In the genomic region with DNA sequence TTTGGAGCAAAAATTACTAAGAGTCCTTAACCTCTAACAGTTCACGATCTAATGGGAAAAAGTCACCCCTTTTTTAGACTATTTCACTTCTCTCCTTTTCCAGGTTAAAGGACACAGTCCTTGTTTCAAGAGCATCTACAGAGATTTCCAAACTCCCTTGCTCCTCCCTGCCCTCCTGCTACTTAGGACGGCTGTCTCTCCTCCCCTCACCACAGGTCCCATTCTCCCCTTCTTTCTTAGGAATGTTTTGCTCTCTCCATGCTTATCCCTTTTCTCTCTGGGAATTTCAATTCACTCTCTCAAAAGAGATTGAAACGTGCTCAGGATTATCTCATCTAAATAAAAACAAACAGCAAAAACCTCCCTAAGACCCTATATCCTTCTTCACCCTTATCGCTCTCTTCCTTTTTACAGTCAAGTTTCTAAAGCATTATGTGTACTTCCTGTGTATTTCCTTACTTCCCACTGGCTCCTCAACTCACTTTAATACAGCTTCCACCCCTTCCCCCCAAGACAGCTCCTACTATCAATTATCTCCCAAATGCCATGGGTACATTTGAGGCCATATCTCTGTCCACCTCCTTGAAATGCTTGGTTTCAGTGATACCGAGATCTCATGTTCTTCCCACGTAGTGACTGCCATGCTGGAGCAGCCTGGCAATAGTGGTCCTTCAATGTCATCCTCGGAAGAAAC, we compare ENCODE assay signal across 20 cellular contexts. TPM values are rescaled to one million over a fixed set of nuclear protein-coding genes. Genes with fewer than 3 reads are reported as not detected.
DNase-seq lines count a peak whose midpoint lies in the region; ATAC-seq and TF ChIP-seq lines count a peak whose summit lies in the region.
"Had no signal": no experiment of that assay in that cellular context is flagged by ENCODE, and none has a peak within 500 bp of the region (broad histone marks: within the 10 kb centered on the region; RNA-seq: fewer than 3 reads in every experiment).

No MANE protein-coding gene starts in this region.

- no peak overlapping the region for H3K4me3 ChIP-seq in HCT116 (replicated peaks in 1 of 2; ENCODE audit: low read depth in 1 of 2, low read length in 2 of 2)
- H3K4me3 ChIP-seq in osteoblast (ENCODE audit: insufficient read depth, low read length) = peak overlapping the region; percentile 44
- H3K4me3 ChIP-seq: left lung, upper lobe of right lung had no signal

- H3K27me3 ChIP-seq in HCT116 (ENCODE audit: insufficient read depth, low read length) (no peaks in the 10 kb centered on the region), osteoblast (ENCODE audit: insufficient read depth, low read length) (no peaks in the 10 kb centered on the region)
- H3K27me3 ChIP-seq: left lung, upper lobe of right lung had no signal

- H3K4me1 Mint-ChIP-seq in endothelial cell (ENCODE audit: unreplicated experiment) (peaks cover 24% of the 10 kb centered on the region), progenitor cell of endocrine pancreas (ENCODE audit: low read depth) (no peaks in the 10 kb centered on the region), osteocyte (ENCODE audit: unreplicated experiment) (peaks cover 5% of the 10 kb centered on the region)

- H3K27ac Mint-ChIP-seq in endothelial cell (ENCODE audit: unreplicated experiment) = peak overlapping the region; percentile 50
- no peak overlapping the region for H3K27ac Mint-ChIP-seq in progenitor cell of endocrine pancreas
- no peak overlapping the region for H3K27ac Mint-ChIP-seq in osteocyte (ENCODE audit: unreplicated experiment)
- H3K27ac Mint-ChIP-seq: activated CD8-positive, alpha-beta memory T cell treated with anti-CD3 and anti-CD28 coated beads, Interleukin-2, amount 10 ng/mL, durations not matched to agents 7 days and 5 days; activated naive CD8-positive, alpha-beta T cell had no signal

- TF ChIP-seq CTCF in HCT116 (IDR thresholded peaks at IDR 0.05 in 2 of 3, conservative IDR thresholded peaks at IDR 0.05 in 1 of 3; ENCODE audit: borderline replicate concordance in 1 of 3, insufficient read depth in 1 of 3, low read depth in 2 of 3, low read length in 2 of 3) = no peak
- no peak for TF ChIP-seq CTCF in endothelial cell (IDR thresholded peaks at IDR 0.05; ENCODE audit: unreplicated experiment)
- no peak for TF ChIP-seq CTCF in osteoblast (IDR thresholded peaks at IDR 0.05; ENCODE audit: extremely low read depth, low read depth, low read length)
- no peak for TF ChIP-seq CTCF in progenitor cell of endocrine pancreas (IDR thresholded peaks at IDR 0.05; ENCODE audit: unreplicated experiment)
- no peak for TF ChIP-seq CTCF in osteocyte (IDR thresholded peaks at IDR 0.05)

- H3K9me3 Mint-ChIP-seq in endothelial cell (ENCODE audit: unreplicated experiment) = no peaks in the 10 kb centered on the region
- no peaks in the 10 kb centered on the region for H3K9me3 Mint-ChIP-seq in progenitor cell of endocrine pancreas (ENCODE audit: low read depth)
- no peaks in the 10 kb centered on the region for H3K9me3 Mint-ChIP-seq in osteocyte (ENCODE audit: unreplicated experiment)

- H3K4me2 ChIP-seq in HCT116 (ENCODE audit: low read length) = no peak overlapping the region
- H3K4me2 ChIP-seq in osteoblast (ENCODE audit: insufficient read depth, low read length) = peak overlapping the region; percentile 52

- H3K9me3 ChIP-seq in HCT116 (ENCODE audit: control insufficient read depth in 1 of 2, insufficient read depth in 1 of 2, low read depth in 1 of 2, low read length in 2 of 2) (no peaks in the 10 kb centered on the region), osteoblast (ENCODE audit: low read depth, low read length) (no peaks in the 10 kb centered on the region)
- H3K9me3 ChIP-seq: left lung, upper lobe of right lung had no signal

- RAD21 ChIA-PET in HCT116 (lab: Charles Lee; ENCODE audit: low non-redundant PET in 1 of 2, low total read pairs in 2 of 2, uncharacterized antibody in 2 of 2, unreplicated experiment in 2 of 2) = no interaction called here

- no peak overlapping the region for H3K9ac ChIP-seq in HCT116 (ENCODE audit: low read length)

- H2AFZ ChIP-seq in HCT116 (ENCODE audit: low read depth, low read length, poor library complexity, severe bottlenecking) (peak overlapping the region; percentile 49), osteoblast (ENCODE audit: low read length) (peak overlapping the region; percentile 82)

- H3K36me3 Mint-ChIP-seq in endothelial cell (ENCODE audit: low read depth, unreplicated experiment) (no peaks in the 10 kb centered on the region), progenitor cell of endocrine pancreas (ENCODE audit: insufficient read depth) (no peaks in the 10 kb centered on the region), osteocyte (ENCODE audit: unreplicated experiment) (no peaks in the 10 kb centered on the region)
- H3K36me3 Mint-ChIP-seq: activated naive CD8-positive, alpha-beta T cell had no signal

- intact Hi-C loops in HCT116 (cut with micrococcal nuclease) = no loop called here

- ATAC-seq in HCT116 (no peak), GM21717 (IDR thresholded peaks at IDR 0.05; ENCODE audit: unreplicated experiment) (no peak)
- ATAC-seq: activated CD8-positive, alpha-beta memory T cell treated with anti-CD3 and anti-CD28 coated beads, Interleukin-2, amount 10 ng/mL, durations not matched to agents 7 days and 5 days; left lung; upper lobe of right lung had no signal

- H3K27me3 Mint-ChIP-seq in endothelial cell (ENCODE audit: unreplicated experiment) (no peaks in the 10 kb centered on the region), progenitor cell of endocrine pancreas (no peaks in the 10 kb centered on the region), osteocyte (ENCODE audit: unreplicated experiment) (no peaks in the 10 kb centered on the region)
- H3K27me3 Mint-ChIP-seq: activated naive CD8-positive, alpha-beta T cell had no signal

- no peak overlapping the region for H3K27ac ChIP-seq in HCT116 (ENCODE audit: low read depth, low read length)
- no peak overlapping the region for H3K27ac ChIP-seq in osteoblast (ENCODE audit: low read depth, low read length)
- H3K27ac ChIP-seq: left lung, upper lobe of right lung had no signal

- H3K36me3 ChIP-seq in HCT116 (ENCODE audit: control insufficient read depth in 1 of 2, insufficient read depth in 2 of 2, low read length in 2 of 2) (no peaks in the 10 kb centered on the region), osteoblast (ENCODE audit: insufficient read depth, low read length) (no peaks in the 10 kb centered on the region)
- H3K36me3 ChIP-seq: left lung, upper lobe of right lung had no signal

- H3K4me3 Mint-ChIP-seq in endothelial cell (ENCODE audit: unreplicated experiment) (no peak overlapping the region), progenitor cell of endocrine pancreas (ENCODE audit: low read depth) (no peak overlapping the region), osteocyte (ENCODE audit: unreplicated experiment) (no peak overlapping the region)
- H3K4me3 Mint-ChIP-seq: activated CD8-positive, alpha-beta memory T cell treated with anti-CD3 and anti-CD28 coated beads, Interleukin-2, amount 10 ng/mL, durations not matched to agents 7 days and 5 days; activated naive CD8-positive, alpha-beta T cell had no signal

- DNase-seq in HCT116 (ENCODE audit: low read depth, low spot score) (no peak), OCI-M1 (lab: John Stamatoyannopoulos, UW) (peak; percentile 61), endothelial cell (ENCODE audit: low spot score) (no peak), osteoblast (ENCODE audit: insufficient read length, low spot score, missing footprints) (no peak), progenitor cell of endocrine pancreas (ENCODE audit: low spot score, unreplicated experiment) (no peak), osteocyte (ENCODE audit: extremely low spot score, unreplicated experiment) (no peak), NCI-H748 (lab: John Stamatoyannopoulos, UW; ENCODE audit: unreplicated experiment) (no peak)
- DNase-seq: activated CD4-positive, alpha-beta T cell treated with anti-CD3 and anti-CD28 coated beads for 48 hours; activated CD8-positive, alpha-beta memory T cell treated with anti-CD3 and anti-CD28 coated beads, Interleukin-2, amount 10 ng/mL, durations not matched to agents 7 days and 5 days; DMS79 treated with DMSO at 0.1 percent for 48 hours; effector CD8-positive, alpha-beta T cell; Kasumi-1; left lung; NCI-H1048; NCI-H2029; Right ventricle myocardium superior; stimulated activated CD4-positive, alpha-beta T cell treated with anti-CD3 and anti-CD28 coated beads, Interleukin-12 subunit alpha, Interleukin-12 subunit beta, amount 100 ng/mL, for 4 hours; upper lobe of right lung had no signal

- no peak for TF ChIP-seq RAD21 in HCT116 (IDR thresholded peaks at IDR 0.05; ENCODE audit: low read depth)

- CTCF ChIA-PET in HCT116 (lab: Charles Lee) = no interaction called here

- no peaks in the 10 kb centered on the region for H3K9me2 ChIP-seq in HCT116 (ENCODE audit: insufficient read depth)

- no TSS peak for BruUV-seq in HCT116 (replicated peaks; lab: Mats Ljungman, UMichigan)

- no peak for TF ChIP-seq POLR2A in HCT116 (IDR thresholded peaks at IDR 0.05; ENCODE audit: borderline replicate concordance, extremely low read depth, insufficient read depth, insufficient read length)

- no peaks in the 10 kb centered on the region for H4K20me1 ChIP-seq in HCT116 (ENCODE audit: insufficient read depth)
- H4K20me1 ChIP-seq in osteoblast (ENCODE audit: insufficient read depth, low read length) = no peaks in the 10 kb centered on the region

- H3K79me2 ChIP-seq in HCT116 (ENCODE audit: insufficient read depth, low read length) = no peaks in the 10 kb centered on the region
- H3K79me2 ChIP-seq in osteoblast (ENCODE audit: insufficient read depth, low read length) = no peaks in the 10 kb centered on the region

- no peaks in the 10 kb centered on the region for H3K4me1 ChIP-seq in HCT116 (ENCODE audit: control insufficient read depth in 1 of 2, insufficient read depth in 2 of 2, low read length in 2 of 2)
- peaks cover 3% of the 10 kb centered on the region for H3K4me1 ChIP-seq in osteoblast (ENCODE audit: insufficient read depth, low read length)
- H3K4me1 ChIP-seq: left lung, upper lobe of right lung had no signal

- POLR2A ChIA-PET in HCT116 (lab: Charles Lee) = no interaction called here

TF ChIP-seq in HCT116, 20 proteins besides CTCF, POLR2A, EP300 and RAD21 (continues in another document):
- TF ChIP-seq, protein P1, sequence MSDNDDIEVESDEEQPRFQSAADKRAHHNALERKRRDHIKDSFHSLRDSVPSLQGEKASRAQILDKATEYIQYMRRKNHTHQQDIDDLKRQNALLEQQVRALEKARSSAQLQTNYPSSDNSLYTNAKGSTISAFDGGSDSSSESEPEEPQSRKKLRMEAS (IDR thresholded peaks at IDR 0.05) = no peak
- TF ChIP-seq ZFX (IDR thresholded peaks at IDR 0.05) (no peak), SRF (IDR thresholded peaks at IDR 0.05; ENCODE audit: low read depth) (no peak), ZNF274 (IDR thresholded peaks at IDR 0.05; ENCODE audit: low read depth, low read length) (no peak), SIN3A (IDR thresholded peaks at IDR 0.05; ENCODE audit: low read depth) (no peak), EZH2phosphoT487 (IDR thresholded peaks at IDR 0.05; ENCODE audit: borderline replicate concordance) (no peak), TCF7L2 (IDR thresholded peaks at IDR 0.05; ENCODE audit: borderline replicate concordance, extremely low read depth, insufficient read depth, insufficient read length) (no peak)

RNA-seq across cellular contexts. Expression of gene ZNF281, which starts 43.2 kb away (rescaled TPM):
- 23.3 TPM for total RNA-seq in HCT116 (2021; ENCODE audit: unreplicated experiment)
- polyA plus RNA-seq in HCT116 (2012) = 7.0 and 10.4 TPM in 2 replicates
- 35.1 TPM for total RNA-seq in endothelial cell (ENCODE audit: unreplicated experiment)
- total RNA-seq in osteoblast = 37.7 and 45.6 TPM in 2 replicates
- 34.2 and 35.0 TPM in 2 replicates for total RNA-seq in progenitor cell of endocrine pancreas
- total RNA-seq in osteocyte = 18.0 and 18.2 TPM in 2 replicates
